ENCODE assay signal across 20 cellular contexts in the genomic region with DNA sequence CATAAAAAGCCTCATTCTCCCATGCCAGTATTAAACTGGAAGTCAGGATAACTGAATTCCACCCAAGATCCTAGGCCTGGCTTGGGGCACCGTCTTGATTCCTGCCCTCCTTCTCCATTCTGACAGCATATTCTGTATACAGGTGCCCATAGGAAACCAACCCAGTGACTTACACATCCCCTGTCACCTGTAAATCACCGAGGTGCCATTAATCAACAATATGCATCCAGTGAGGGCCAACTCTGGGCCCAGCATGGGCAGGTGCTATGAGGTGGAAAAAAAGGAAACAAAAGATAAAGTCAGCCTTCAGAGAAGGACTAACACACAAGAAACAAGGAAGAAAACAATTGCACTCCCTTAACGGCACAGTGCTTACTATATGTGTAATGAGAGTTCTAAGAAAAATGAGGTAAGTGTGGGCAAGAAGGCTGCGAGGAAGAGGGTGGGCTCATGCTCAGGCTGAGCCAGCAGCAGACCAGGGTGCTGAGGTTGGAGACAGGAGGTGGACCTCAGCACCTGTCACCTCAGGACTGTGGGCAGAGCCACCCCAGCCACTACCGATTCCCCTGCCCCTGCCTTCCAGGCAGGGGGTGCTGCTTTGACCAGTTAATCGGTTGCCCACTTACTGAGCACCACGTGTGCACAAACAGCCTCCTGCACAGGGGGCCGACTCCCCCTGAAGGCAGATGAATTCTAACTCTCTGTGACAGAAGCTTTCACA.
DNase-seq lines count a peak whose midpoint lies in the region; ATAC-seq and TF ChIP-seq lines count a peak whose summit lies in the region.
"Had no signal": no experiment of that assay in that cellular context is flagged by ENCODE, and none has a peak within 500 bp of the region (broad histone marks: within the 10 kb centered on the region; RNA-seq: fewer than 3 reads in every experiment).

No MANE protein-coding gene starts in this region.

- H3K27me3 ChIP-seq in neutrophil (no peaks in the 10 kb centered on the region), SK-N-SH (ENCODE audit: insufficient read depth) (no peaks in the 10 kb centered on the region)
- H3K27me3 ChIP-seq: right atrium auricular region, stomach, upper lobe of left lung had no signal

- no peaks in the 10 kb centered on the region for H3F3A ChIP-seq in SK-N-SH (replicated peaks; ENCODE audit: insufficient read depth)

- intact Hi-C loops in activated T-helper 1 cell treated with anti-CD3 and anti-CD28 coated beads, Interleukin-12 subunit alpha, Interleukin-12 subunit beta, Interleukin-2, Interleukin-4 antibody, amounts not matched to agents 30 ng/mL and 10 ng/mL and 1 ng/mL, durations not matched to agents 14 hours and 24 hours and 36 hours (cut with micrococcal nuclease): no loop called here

- H3K27ac Mint-ChIP-seq in activated CD4-positive, alpha-beta T cell treated with anti-CD3 and anti-CD28 coated beads, Interleukin-2, amount 10 ng/mL, durations not matched to agents 7 days and 5 days: peak overlapping the region; percentile 16
- H3K27ac Mint-ChIP-seq in activated T-helper 1 cell treated with anti-CD3 and anti-CD28 coated beads, Interleukin-12 subunit alpha, Interleukin-12 subunit beta, Interleukin-2, Interleukin-4 antibody, amounts not matched to agents 30 ng/mL and 10 ng/mL and 1 ng/mL, durations not matched to agents 14 hours and 24 hours and 36 hours: peak overlapping the region; percentile 94

- CTCF ChIA-PET in activated CD4-positive, alpha-beta T cell treated with anti-CD3 and anti-CD28 coated beads, Interleukin-2, amount 10 ng/mL, durations not matched to agents 7 days and 5 days (lab: Charles Lee): no interaction called here
- CTCF ChIA-PET in SK-N-SH (lab: Yijun Ruan, JAX): interaction anchor here (0.5 to 1.8 kb wide), 4 partner anchors 36 to 410 kb away, joined by 3 to 7 read pairs (median 4); no protein-coding TSS in a partner anchor

- H3K27ac ChIP-seq in neutrophil (peak overlapping the region; percentile 53), SK-N-SH (ENCODE audit: low read depth in 2 of 2, low read length in 1 of 2) (no peak overlapping the region)
- H3K27ac ChIP-seq: GM23248, right atrium auricular region, stomach, upper lobe of left lung had no signal

- H3K4me1 Mint-ChIP-seq in activated CD4-positive, alpha-beta T cell treated with anti-CD3 and anti-CD28 coated beads, Interleukin-2, amount 10 ng/mL, durations not matched to agents 7 days and 5 days: peaks cover 50% of the 10 kb centered on the region
- peaks cover 73% of the 10 kb centered on the region for H3K4me1 Mint-ChIP-seq in activated T-helper 1 cell treated with anti-CD3 and anti-CD28 coated beads, Interleukin-12 subunit alpha, Interleukin-12 subunit beta, Interleukin-2, Interleukin-4 antibody, amounts not matched to agents 30 ng/mL and 10 ng/mL and 1 ng/mL, durations not matched to agents 14 hours and 24 hours and 36 hours (ENCODE audit: low read depth)

- H3K4me3 ChIP-seq in neutrophil (ENCODE audit: low read depth in 1 of 2, low read length in 1 of 2) (no peak overlapping the region), SK-N-SH (ENCODE audit: low read depth in 2 of 2, low read length in 1 of 2) (no peak overlapping the region)
- H3K4me3 ChIP-seq: GM23248, right atrium auricular region, stomach, upper lobe of left lung had no signal

- H3K9me3 ChIP-seq in neutrophil: no peaks in the 10 kb centered on the region
- H3K9me3 ChIP-seq in SK-N-SH: no peaks in the 10 kb centered on the region
- H3K9me3 ChIP-seq: right atrium auricular region, stomach, upper lobe of left lung had no signal

- H2AFZ ChIP-seq in SK-N-SH (ENCODE audit: low read depth): no peak overlapping the region
- H2AFZ ChIP-seq: GM23248 had no signal

- no peaks in the 10 kb centered on the region for H3K4me1 ChIP-seq in neutrophil (ENCODE audit: control insufficient read depth in 1 of 2, insufficient read depth in 1 of 2, low read depth in 1 of 2, low read length in 1 of 2)
- H3K4me1 ChIP-seq in SK-N-SH (ENCODE audit: control insufficient read depth in 1 of 2, insufficient read depth in 2 of 2, low read depth in 1 of 2, low read length in 1 of 2): peaks cover 0 to 19% of the 10 kb centered on the region in 2 experiments; a peak in 2 of 4 replicates
- H3K4me1 ChIP-seq: right atrium auricular region, stomach, upper lobe of left lung had no signal

- no peak for TF ChIP-seq RAD21 in SK-N-SH (IDR thresholded peaks at IDR 0.05; ENCODE audit: low read length)

- no peaks in the 10 kb centered on the region for H3K79me2 ChIP-seq in SK-N-SH (ENCODE audit: insufficient read depth)

- TF ChIP-seq CTCF in neutrophil (IDR thresholded peaks at IDR 0.05) (no peak), SK-N-SH (IDR thresholded peaks at IDR 0.05) (no peak)

- H4K20me1 ChIP-seq in SK-N-SH (ENCODE audit: insufficient read depth): no peaks in the 10 kb centered on the region

- whole genome bisulfite sequencing in SK-N-SH (ENCODE audit: low lambda C conversion rate): 99% methylated on average over 5 of the region's 8 CpGs

- no peaks in the 10 kb centered on the region for H3K9me3 Mint-ChIP-seq in activated CD4-positive, alpha-beta T cell treated with anti-CD3 and anti-CD28 coated beads, Interleukin-2, amount 10 ng/mL, durations not matched to agents 7 days and 5 days
- H3K9me3 Mint-ChIP-seq in activated T-helper 1 cell treated with anti-CD3 and anti-CD28 coated beads, Interleukin-12 subunit alpha, Interleukin-12 subunit beta, Interleukin-2, Interleukin-4 antibody, amounts not matched to agents 30 ng/mL and 10 ng/mL and 1 ng/mL, durations not matched to agents 14 hours and 24 hours and 36 hours: no peaks in the 10 kb centered on the region
- H3K9me3 Mint-ChIP-seq: CD14-positive monocyte had no signal

- no peak overlapping the region for H3K4me3 Mint-ChIP-seq in activated CD4-positive, alpha-beta T cell treated with anti-CD3 and anti-CD28 coated beads, Interleukin-2, amount 10 ng/mL, durations not matched to agents 7 days and 5 days
- H3K4me3 Mint-ChIP-seq in activated T-helper 1 cell treated with anti-CD3 and anti-CD28 coated beads, Interleukin-12 subunit alpha, Interleukin-12 subunit beta, Interleukin-2, Interleukin-4 antibody, amounts not matched to agents 30 ng/mL and 10 ng/mL and 1 ng/mL, durations not matched to agents 14 hours and 24 hours and 36 hours: peak overlapping the region; percentile 71
- H3K4me3 Mint-ChIP-seq: CD14-positive monocyte had no signal

- no peak for DNase-seq in activated CD4-positive, alpha-beta T cell treated with anti-CD3 and anti-CD28 coated beads, Interleukin-2, amount 10 ng/mL, durations not matched to agents 7 days and 5 days
- DNase-seq in activated CD4-positive, alpha-beta T cell treated with anti-CD3 and anti-CD28 coated beads, Interleukin-2, amount 50 U/mL, for 1 hour: no peak
- DNase-seq in NCI-H146 (lab: John Stamatoyannopoulos, UW) (peak; percentile 79), left lobe of liver (ENCODE audit: low spot score) (no peak), SK-N-SH (no peak)
- DNase-seq in activated T-helper 1 cell treated with anti-CD3 and anti-CD28 coated beads, Interleukin-12 subunit alpha, Interleukin-12 subunit beta, Interleukin-2, Interleukin-4 antibody, amounts not matched to agents 30 ng/mL and 10 ng/mL and 1 ng/mL, durations not matched to agents 14 hours and 24 hours and 36 hours (ENCODE audit: low spot score): no peak
- DNase-seq: ACHN; amygdala; effector CD4-positive, alpha-beta T cell; GM23248; NCI-H1930; NCI-H446 treated with DMSO at 0.1 percent for 48 hours; nucleus accumbens; stomach; SW 1271; upper lobe of left lung had no signal

- no peak overlapping the region for H3K9ac ChIP-seq in SK-N-SH
- H3K9ac ChIP-seq: GM23248 had no signal

- POLR2A ChIA-PET in activated CD4-positive, alpha-beta T cell treated with anti-CD3 and anti-CD28 coated beads, Interleukin-2, amount 10 ng/mL, durations not matched to agents 7 days and 5 days (lab: Charles Lee): no interaction called here
- POLR2A ChIA-PET in SK-N-SH (lab: Yijun Ruan, JAX): no interaction called here

- TF ChIP-seq EP300 in SK-N-SH (IDR thresholded peaks at IDR 0.05; ENCODE audit: borderline replicate concordance in 1 of 2, low read depth in 1 of 2, low read length in 1 of 2): no peak

- H3K36me3 Mint-ChIP-seq in activated CD4-positive, alpha-beta T cell treated with anti-CD3 and anti-CD28 coated beads, Interleukin-2, amount 10 ng/mL, durations not matched to agents 7 days and 5 days (ENCODE audit: low read depth): peaks cover 17% of the 10 kb centered on the region
- peaks cover 37% of the 10 kb centered on the region for H3K36me3 Mint-ChIP-seq in activated T-helper 1 cell treated with anti-CD3 and anti-CD28 coated beads, Interleukin-12 subunit alpha, Interleukin-12 subunit beta, Interleukin-2, Interleukin-4 antibody, amounts not matched to agents 30 ng/mL and 10 ng/mL and 1 ng/mL, durations not matched to agents 14 hours and 24 hours and 36 hours (ENCODE audit: low read depth)

- no peak for ATAC-seq in HG02623 (IDR thresholded peaks at IDR 0.05; ENCODE audit: unreplicated experiment)
- no peak for ATAC-seq in left lobe of liver

- no peak overlapping the region for H3K4me2 ChIP-seq in SK-N-SH

- H3K36me3 ChIP-seq in neutrophil (no peaks in the 10 kb centered on the region), SK-N-SH (replicated peaks in 1 of 2; ENCODE audit: control insufficient read depth in 1 of 2, insufficient read depth in 2 of 2, low read length in 1 of 2) (no peaks in the 10 kb centered on the region)
- H3K36me3 ChIP-seq: right atrium auricular region, stomach, upper lobe of left lung had no signal

- H3K9me2 ChIP-seq in SK-N-SH: no peaks in the 10 kb centered on the region

- H3K27me3 Mint-ChIP-seq in activated CD4-positive, alpha-beta T cell treated with anti-CD3 and anti-CD28 coated beads, Interleukin-2, amount 10 ng/mL, durations not matched to agents 7 days and 5 days: no peaks in the 10 kb centered on the region
- H3K27me3 Mint-ChIP-seq in activated T-helper 1 cell treated with anti-CD3 and anti-CD28 coated beads, Interleukin-12 subunit alpha, Interleukin-12 subunit beta, Interleukin-2, Interleukin-4 antibody, amounts not matched to agents 30 ng/mL and 10 ng/mL and 1 ng/mL, durations not matched to agents 14 hours and 24 hours and 36 hours (ENCODE audit: insufficient read depth): no peaks in the 10 kb centered on the region

TF ChIP-seq in SK-N-SH, 30 proteins besides CTCF, POLR2A, EP300 and RAD21 (continues in another document):
- TF ChIP-seq TAF1 (IDR thresholded peaks at IDR 0.05; ENCODE audit: borderline replicate concordance, low read depth, low read length) (no peak), CHD2 (IDR thresholded peaks at IDR 0.05; ENCODE audit: low read length, partially characterized antibody) (no peak), JUND (IDR thresholded peaks at IDR 0.05) (no peak), FOSL2 (IDR thresholded peaks at IDR 0.05; ENCODE audit: borderline replicate concordance, low read depth) (no peak), TCF12 (IDR thresholded peaks at IDR 0.05) (no peak), POLR2AphosphoS5 (IDR thresholded peaks at IDR 0.05; ENCODE audit: low read depth, low read length) (no peak), GATA2 (CRISPR knock-in tag; IDR thresholded peaks at IDR 0.05) (no peak)
